ENCODE assay signal across 9 cellular contexts in genomic region chr9:70485273-70485858, GRCh38.
DNase-seq lines count a peak whose midpoint lies in the region; ATAC-seq and TF ChIP-seq lines count a peak whose summit lies in the region.
"Had no signal": no experiment of that assay in that cellular context is flagged by ENCODE, and none has a peak within 500 bp of the region (broad histone marks: within the 10 kb centered on the region; RNA-seq: fewer than 3 reads in every experiment).

No MANE protein-coding gene starts in this region.

- intact Hi-C loops in colonic mucosa (cut with DNase I), result loop anchor here (10.0 kb wide), 1 partner anchor 119 kb away; no protein-coding TSS in a partner anchor
- intact Hi-C loops in right lobe of liver (cut with DNase I), result loop anchor here in 1 of 2 donors (10.0 kb wide), 1 partner anchor 61 kb away; no protein-coding TSS in a partner anchor

- TF ChIP-seq POLR2A in right lobe of liver (IDR thresholded peaks at IDR 0.05), result no peak

- DNase-seq in KBM-7 (peak; percentile 81), colonic mucosa (peak; percentile 30), right lobe of liver (peak; percentile 39 to 58 (median 55)), NCI-H128 (lab: John Stamatoyannopoulos, UW; ENCODE audit: unreplicated experiment) (no peak), kidney tubule cell (ENCODE audit: low spot score) (no peak)
- DNase-seq: CD8-positive, alpha-beta T cell had no signal

- WGBS in right lobe of liver (ENCODE audit: insufficient coverage, low coverage, low lambda C conversion rate, missing lambda C conversion rate), result 50% methylated on average over 2 of the region's 5 CpGs

- H3K4me1 ChIP-seq in colonic mucosa (no peaks in the 10 kb centered on the region), right lobe of liver (peaks cover 0 to 29% (median 14%) of the 10 kb centered on the region in 4 donors), subcutaneous abdominal adipose tissue (ENCODE audit: control insufficient read depth in 5 of 5, insufficient read depth in 5 of 5, low read length in 5 of 5) (peaks cover 7 to 50% (median 42%) of the 10 kb centered on the region in 5 donors)

- H3K36me3 ChIP-seq in colonic mucosa, result no peaks in the 10 kb centered on the region
- no peaks in the 10 kb centered on the region for H3K36me3 ChIP-seq in right lobe of liver
- H3K36me3 ChIP-seq in subcutaneous abdominal adipose tissue (ENCODE audit: control insufficient read depth in 5 of 5, insufficient read depth in 5 of 5, low read length in 5 of 5), result no peaks in the 10 kb centered on the region

- H3K27ac ChIP-seq in colonic mucosa, result peak overlapping the region; percentile 9
- H3K27ac ChIP-seq in right lobe of liver, result peak overlapping the region in 2 of 3 donors; percentile 27 to 62
- peak overlapping the region; percentile 59 for H3K27ac ChIP-seq in subcutaneous abdominal adipose tissue (ENCODE audit: low read depth, low read length)

- in situ Hi-C loops in KBM-7 (cut with MboI; ENCODE audit: low pct_unique_long_range_greater_than_20kb, low sequenced_read_pairs), result no loop called here

- H3K9ac ChIP-seq in colonic mucosa (ENCODE audit: low read depth in 2 of 2, low read length in 2 of 2) (peak overlapping the region in 1 of 2 donors; percentile 49), subcutaneous abdominal adipose tissue (ENCODE audit: low read length in 5 of 5) (no peak overlapping the region)

- TF ChIP-seq CTCF in colonic mucosa (IDR thresholded peaks at IDR 0.05) (no peak), right lobe of liver (IDR thresholded peaks at IDR 0.05) (no peak)

- H3K9me3 ChIP-seq in colonic mucosa, result no peaks in the 10 kb centered on the region
- H3K9me3 ChIP-seq in right lobe of liver, result no peaks in the 10 kb centered on the region
- no peaks in the 10 kb centered on the region for H3K9me3 ChIP-seq in subcutaneous abdominal adipose tissue (ENCODE audit: control insufficient read depth in 5 of 5, low read length in 5 of 5)

- ATAC-seq in right lobe of liver, result peak; percentile 30 to 65 (median 49)
- ATAC-seq in GM21717 (IDR thresholded peaks at IDR 0.05; ENCODE audit: unreplicated experiment), result no peak
- no peak for ATAC-seq in GM21825 (IDR thresholded peaks at IDR 0.05; ENCODE audit: unreplicated experiment)

- no peaks in the 10 kb centered on the region for H3K27me3 ChIP-seq in colonic mucosa
- H3K27me3 ChIP-seq in right lobe of liver, result no peaks in the 10 kb centered on the region
- H3K27me3 ChIP-seq in subcutaneous abdominal adipose tissue (ENCODE audit: control insufficient read depth in 5 of 5, insufficient read depth in 4 of 5, low read length in 5 of 5), result no peaks in the 10 kb centered on the region

- H3K4me3 ChIP-seq in colonic mucosa (no peak overlapping the region), right lobe of liver (no peak overlapping the region), subcutaneous abdominal adipose tissue (ENCODE audit: low read depth in 1 of 5, low read length in 5 of 5) (peak overlapping the region in 2 of 5 donors; percentile 2 to 20)

Comparison
In these comparisons a context has a peak if more than half of its experiments do, and no peak if none do; other contexts are left out.
1. DNase-seq: peak in KBM-7 (single experiment), colonic mucosa (single experiment) and right lobe of liver (3 of 3); none in NCI-H128 (single experiment) and kidney tubule cell (single experiment).
2. H3K27ac ChIP-seq: peak in every context shown above with its lines; median percentile 59 in subcutaneous abdominal adipose tissue; 44 in right lobe of liver; 9 in colonic mucosa.
3. ATAC-seq: peak in right lobe of liver (4 of 4); none in GM21717 (single experiment) and GM21825 (single experiment).